In the genomic region with DNA sequence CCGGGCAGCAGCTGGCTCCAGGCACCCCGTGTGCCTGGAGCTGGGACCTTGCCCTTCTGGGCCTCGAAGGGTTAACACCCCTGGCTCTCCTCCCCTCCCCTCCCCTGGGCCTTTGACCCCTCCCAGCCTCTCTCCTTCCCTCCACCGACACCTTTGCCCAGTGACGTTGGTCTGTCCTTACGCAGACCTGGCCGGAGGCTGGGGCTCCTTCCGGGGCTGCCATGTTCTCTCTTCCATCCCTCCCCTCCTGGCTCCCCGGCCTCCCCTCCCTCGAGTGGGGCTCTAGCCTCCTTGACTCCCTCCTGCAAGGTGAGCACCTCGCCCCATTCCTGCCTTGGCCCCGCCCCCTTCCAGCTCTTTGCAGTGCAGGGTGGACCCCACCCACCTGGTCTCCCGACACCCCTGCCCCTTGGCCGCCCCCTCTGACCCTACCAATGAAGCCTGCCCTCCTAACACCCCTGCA, we compare ENCODE assay signal across 16 cellular contexts. TPM values are rescaled to one million over a fixed set of nuclear protein-coding genes. Genes with fewer than 3 reads are reported as not detected.
DNase-seq lines count a peak whose midpoint lies in the region; ATAC-seq, FAIRE-seq and TF ChIP-seq lines count a peak whose summit lies in the region.
"Had no signal": no experiment of that assay in that cellular context is flagged by ENCODE, and none has a peak within 500 bp of the region (broad histone marks: within the 10 kb centered on the region; RNA-seq: fewer than 3 reads in every experiment).

A gene (plus strand): TSS at position 161 of the 463 bp plus-strand sequence. CDS start 61 bp downstream, at position 222.

- intact Hi-C loops in naive thymus-derived CD4-positive, alpha-beta T cell (cut with micrococcal nuclease): loop anchor here in 1 of 2 donors (5.0 kb wide), 1 partner anchor 165 kb away; no protein-coding TSS in a partner anchor
- intact Hi-C loops in dorsolateral prefrontal cortex (cut with DNase I): no loop called here

- no peaks in the 10 kb centered on the region for H3K9me3 Mint-ChIP-seq in endodermal cell
- H3K9me3 Mint-ChIP-seq in naive thymus-derived CD4-positive, alpha-beta T cell: no peaks in the 10 kb centered on the region
- H3K9me3 Mint-ChIP-seq: activated naive CD8-positive, alpha-beta T cell treated with anti-CD3 and anti-CD28 coated beads, Interleukin-2, amount 10 ng/mL, durations not matched to agents 7 days and 5 days had no signal

- no peak for TF ChIP-seq POLR2A in A549 (IDR thresholded peaks at IDR 0.05; ENCODE audit: low read length)

- H3K27me3 ChIP-seq in endodermal cell (ENCODE audit: control insufficient read depth, insufficient read depth, low read length, poor library complexity, severe bottlenecking) (no peaks in the 10 kb centered on the region), dorsolateral prefrontal cortex (no peaks in the 10 kb centered on the region)
- no peaks in the 10 kb centered on the region for H3K27me3 ChIP-seq in naive thymus-derived CD4-positive, alpha-beta T cell (ENCODE audit: control insufficient read depth in 2 of 2, insufficient read depth in 2 of 2, low read length in 2 of 2)
- H3K27me3 ChIP-seq: foreskin keratinocyte had no signal

- POLR2A ChIA-PET in A549 (lab: Yijun Ruan, JAX): no interaction called here
- POLR2A ChIA-PET in naive thymus-derived CD4-positive, alpha-beta T cell (lab: Charles Lee): no interaction called here

- TF ChIP-seq EP300 in A549 (IDR thresholded peaks at IDR 0.05): no peak

- peak within 1 kb of the TSS; percentile 41; the same call in 1 of the 3 replicates for H3K4me2 ChIP-seq in A549

- no peaks in the 10 kb centered on the region for H3K36me3 Mint-ChIP-seq in endodermal cell (ENCODE audit: low read depth)
- peaks cover 0 to 1% (median 0%) of the 10 kb centered on the region in 5 donors for H3K36me3 Mint-ChIP-seq in naive thymus-derived CD4-positive, alpha-beta T cell
- H3K36me3 Mint-ChIP-seq: activated naive CD8-positive, alpha-beta T cell treated with anti-CD3 and anti-CD28 coated beads, Interleukin-2, amount 10 ng/mL, durations not matched to agents 7 days and 5 days had no signal

- H3K27me3 Mint-ChIP-seq in endodermal cell (ENCODE audit: insufficient read depth): no peaks in the 10 kb centered on the region
- no peaks in the 10 kb centered on the region for H3K27me3 Mint-ChIP-seq in naive thymus-derived CD4-positive, alpha-beta T cell
- H3K27me3 Mint-ChIP-seq: activated CD4-positive, alpha-beta T cell treated with anti-CD3 and anti-CD28 coated beads for 36 hours; activated naive CD8-positive, alpha-beta T cell treated with anti-CD3 and anti-CD28 coated beads, Interleukin-2, amount 10 ng/mL, durations not matched to agents 7 days and 5 days had no signal

- CTCF ChIA-PET in A549 (lab: Yijun Ruan, JAX): interaction anchor here (0.8 to 2.2 kb wide), 8 partner anchors 9 to 189 kb away, joined by 3 to 7 read pairs (median 4); no protein-coding TSS in a partner anchor
- CTCF ChIA-PET in naive thymus-derived CD4-positive, alpha-beta T cell (lab: Charles Lee): no interaction called here

- no peak within 1 kb of the TSS for H3K4me3 Mint-ChIP-seq in endodermal cell
- peak within 1 kb of the TSS in 1 of 10 donors; percentile 53 for H3K4me3 Mint-ChIP-seq in naive thymus-derived CD4-positive, alpha-beta T cell
- H3K4me3 Mint-ChIP-seq: activated CD4-positive, alpha-beta T cell treated with anti-CD3 and anti-CD28 coated beads for 36 hours; activated naive CD8-positive, alpha-beta T cell treated with anti-CD3 and anti-CD28 coated beads, Interleukin-2, amount 10 ng/mL, durations not matched to agents 7 days and 5 days had no signal

- H3K4me1 ChIP-seq in A549: peaks cover 8% of the 10 kb centered on the region; the same call in 1 of the 3 replicates
- H3K4me1 ChIP-seq in endodermal cell (ENCODE audit: control insufficient read depth, insufficient read depth, low read length): no peaks in the 10 kb centered on the region
- no peaks in the 10 kb centered on the region for H3K4me1 ChIP-seq in naive thymus-derived CD4-positive, alpha-beta T cell (ENCODE audit: control insufficient read depth in 2 of 2, insufficient read depth in 2 of 2, low read length in 2 of 2)
- H3K4me1 ChIP-seq: foreskin keratinocyte had no signal

- WGBS in A549 (ENCODE audit: missing lambda C conversion rate): 65% methylated on average over 6 of the region's 14 CpGs
- WGBS in endodermal cell (ENCODE audit: insufficient coverage in 1 of 2, insufficient read length in 1 of 2), 2 experiments: 55 to 67% methylated on average over 8 to 14 of the region's 14 CpGs

- H3K4me3 ChIP-seq in A549 (no peak within 1 kb of the TSS), endodermal cell (ENCODE audit: low read length) (no peak within 1 kb of the TSS), dorsolateral prefrontal cortex (no peak within 1 kb of the TSS)
- no peak within 1 kb of the TSS for H3K4me3 ChIP-seq in naive thymus-derived CD4-positive, alpha-beta T cell (ENCODE audit: low read length)

- no peak for TF ChIP-seq CTCF in A549 (IDR thresholded peaks at IDR 0.05)
- no peak for TF ChIP-seq CTCF in endodermal cell (conservative IDR thresholded peaks at IDR 0.05)
- TF ChIP-seq CTCF in dorsolateral prefrontal cortex (IDR thresholded peaks at IDR 0.05 in 54 of 56, conservative IDR thresholded peaks at IDR 0.05 in 2 of 56; ENCODE audit: low read depth in 1 of 56, partially characterized antibody in 56 of 56): no peak

- H3K4me1 Mint-ChIP-seq in endodermal cell: peaks cover 9% of the 10 kb centered on the region
- H3K4me1 Mint-ChIP-seq in naive thymus-derived CD4-positive, alpha-beta T cell: peaks cover 5 to 7% (median 6%) of the 10 kb centered on the region in 7 donors

- no peak for ATAC-seq in A549
- ATAC-seq in naive thymus-derived CD4-positive, alpha-beta T cell: no peak

- no peak within 1 kb of the TSS for H3K9ac ChIP-seq in endodermal cell (ENCODE audit: extremely low read depth, low read length, poor library complexity, severe bottlenecking)

- H3K9me3 ChIP-seq in A549 (no peaks in the 10 kb centered on the region), endodermal cell (ENCODE audit: control insufficient read depth, low read length) (no peaks in the 10 kb centered on the region)
- no peaks in the 10 kb centered on the region for H3K9me3 ChIP-seq in naive thymus-derived CD4-positive, alpha-beta T cell (ENCODE audit: control insufficient read depth in 2 of 3, low read length in 3 of 3)

- no peaks in the 10 kb centered on the region for H3K36me3 ChIP-seq in endodermal cell (ENCODE audit: control insufficient read depth, insufficient read depth, low read length)
- no peaks in the 10 kb centered on the region for H3K36me3 ChIP-seq in naive thymus-derived CD4-positive, alpha-beta T cell (ENCODE audit: control insufficient read depth in 2 of 3, insufficient read depth in 3 of 3, low read length in 3 of 3)

- peak within 1 kb of the TSS; percentile 77 for H3K27ac Mint-ChIP-seq in endodermal cell
- peak within 1 kb of the TSS in 5 of 9 donors; percentile 2 to 70 (median 56) for H3K27ac Mint-ChIP-seq in naive thymus-derived CD4-positive, alpha-beta T cell
- H3K27ac Mint-ChIP-seq: activated CD4-positive, alpha-beta T cell treated with anti-CD3 and anti-CD28 coated beads for 36 hours; activated naive CD8-positive, alpha-beta T cell treated with anti-CD3 and anti-CD28 coated beads, Interleukin-2, amount 10 ng/mL, durations not matched to agents 7 days and 5 days had no signal

- no peak for TF ChIP-seq RAD21 in A549 (conservative IDR thresholded peaks at IDR 0.05 in 1 of 2, IDR thresholded peaks at IDR 0.05 in 1 of 2)

- peak within 1 kb of the TSS; percentile 37 to 77; a peak in 4 of 6 replicates for H3K27ac ChIP-seq in A549
- H3K27ac ChIP-seq in endodermal cell (ENCODE audit: low read depth, low read length): no peak within 1 kb of the TSS
- no peak within 1 kb of the TSS for H3K27ac ChIP-seq in naive thymus-derived CD4-positive, alpha-beta T cell (ENCODE audit: low read depth, low read length)
- peak within 1 kb of the TSS in 1 of 59 donors; percentile 13 for H3K27ac ChIP-seq in dorsolateral prefrontal cortex
- H3K27ac ChIP-seq: foreskin keratinocyte had no signal

- FAIRE-seq in A549 (lab: Jason Lieb, UNC): no peak

- DNase-seq in A549 (ENCODE audit: low read depth in 1 of 2, low spot score in 1 of 2): no peak
- DNase-seq in HuH-7.5 (ENCODE audit: low spot score): peak; percentile 77
- DNase-seq in endodermal cell: peak; percentile 78
- DNase-seq in naive thymus-derived CD4-positive, alpha-beta T cell: no peak
- no peak for DNase-seq in hepatic stellate cell (ENCODE audit: low spot score)
- DNase-seq in dermis blood vessel endothelial cell: no peak
- DNase-seq in dorsolateral prefrontal cortex: no peak
- DNase-seq in NCI-H2196 treated with DMSO at 0.1 percent for 48 hours (lab: John Stamatoyannopoulos, UW; ENCODE audit: unreplicated experiment): no peak
- DNase-seq: ACHN; activated CD4-positive, alpha-beta T cell treated with anti-CD3 and anti-CD28 coated beads for 36 hours; activated naive CD8-positive, alpha-beta T cell treated with anti-CD3 and anti-CD28 coated beads, Interleukin-2, amount 10 ng/mL, durations not matched to agents 7 days and 5 days; foreskin keratinocyte; GF-D8; NCI-H2029 treated with DMSO at 0.1 percent for 48 hours; stimulated activated CD4-positive, alpha-beta T cell treated with anti-CD3 and anti-CD28 coated beads, Interleukin-12 subunit alpha, Interleukin-12 subunit beta, amount 100 ng/mL, for 4 hours had no signal

TF ChIP-seq in A549, 52 proteins besides CTCF, POLR2A, EP300 and RAD21 (continues in another document):
- TF ChIP-seq, protein P1, sequence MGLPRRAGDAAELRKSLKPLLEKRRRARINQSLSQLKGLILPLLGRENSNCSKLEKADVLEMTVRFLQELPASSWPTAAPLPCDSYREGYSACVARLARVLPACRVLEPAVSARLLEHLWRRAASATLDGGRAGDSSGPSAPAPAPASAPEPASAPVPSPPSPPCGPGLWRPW (IDR thresholded peaks at IDR 0.05): no peak
- TF ChIP-seq CHD4 (IDR thresholded peaks at IDR 0.05; ENCODE audit: borderline replicate concordance) (no peak), KDM1A (IDR thresholded peaks at IDR 0.05; ENCODE audit: low read depth) (no peak), ZNF302 (CRISPR knock-in tag; IDR thresholded peaks at IDR 0.05) (no peak), HOXA7 (CRISPR knock-in tag; IDR thresholded peaks at IDR 0.05) (no peak), FOSB (CRISPR knock-in tag; IDR thresholded peaks at IDR 0.05) (no peak), CBX8 (IDR thresholded peaks at IDR 0.05) (no peak), JUNB (IDR thresholded peaks at IDR 0.05) (no peak)

RNA-seq across cellular contexts. Expression of the gene that starts here (rescaled TPM):
- polyA plus RNA-seq in A549 (2011; rRNA removed): not detected in 2 replicates
- 0.04 and 0.09 TPM in 2 replicates for polyA plus RNA-seq in A549 (2012; cell fraction: cytosol; rRNA removed)
- polyA plus RNA-seq in A549 (2012; cell fraction: nucleus; rRNA removed): 0.17 TPM in 1 of 2 replicates, not detected in the other
- not detected in 3 replicates for polyA plus RNA-seq in A549 (2017; fragmentation: RNase III; extraction: RNeasy Plus Mini Kit Qiagen cat#74134 plus additional on column Dnase treatment)
- not detected in 2 replicates for polyA minus RNA-seq in A549 (2011; rRNA and poly(A)+ RNA removed)
- 1 to 10 TPM in 1 of 2 donors, under 1 TPM in 1; 0.46 to 3.2 TPM for total RNA-seq in endodermal cell
- 0.36 TPM for polyA plus RNA-seq in endodermal cell (2013, experiment 1 of 2)
- polyA plus RNA-seq in endodermal cell (2013, experiment 2 of 2): not detected
- total RNA-seq in naive thymus-derived CD4-positive, alpha-beta T cell: not detected
- not detected for polyA plus RNA-seq in naive thymus-derived CD4-positive, alpha-beta T cell
- not detected in 2 replicates for total RNA-seq in dermis blood vessel endothelial cell
- not detected for total RNA-seq in dorsolateral prefrontal cortex
- total RNA-seq: activated CD4-positive, alpha-beta T cell treated with anti-CD3 and anti-CD28 coated beads for 36 hours; activated naive CD8-positive, alpha-beta T cell treated with anti-CD3 and anti-CD28 coated beads, Interleukin-2, amount 10 ng/mL, durations not matched to agents 7 days and 5 days; cardiac septum; foreskin keratinocyte had no signal
- polyA plus RNA-seq: foreskin keratinocyte had no signal

Comparison
In these comparisons a context has a peak if more than half of its experiments do, and no peak if none do; other contexts are left out.
1. DNase-seq: peak in HuH-7.5 (single experiment) and endodermal cell (single experiment); none in A549 (0 of 2), naive thymus-derived CD4-positive, alpha-beta T cell (0 of 9), hepatic stellate cell (single experiment), dermis blood vessel endothelial cell (single experiment), dorsolateral prefrontal cortex (0 of 10) and NCI-H2196 treated with DMSO at 0.1 percent for 48 hours (single experiment).
2. H3K27ac ChIP-seq: peak in A549 (2 of 2); none in endodermal cell (single experiment) and naive thymus-derived CD4-positive, alpha-beta T cell (single experiment).